ENCODE assay signal across 8 cellular contexts in the genomic region with DNA sequence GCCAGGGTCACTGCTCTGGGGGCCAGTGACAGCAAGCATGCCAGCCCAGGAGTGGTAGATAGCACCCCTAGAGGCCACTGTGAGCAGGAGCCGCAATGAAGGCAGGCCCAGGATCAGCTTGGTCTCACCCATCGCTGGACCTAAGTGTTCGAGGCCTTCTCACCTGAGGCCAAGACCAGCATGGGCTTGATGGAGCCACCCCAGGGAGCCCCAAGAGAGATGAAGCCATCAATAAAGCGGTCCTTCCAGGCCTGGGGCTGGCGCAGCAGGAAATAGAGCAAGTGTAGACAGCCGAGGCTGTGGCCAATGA. TPM values are rescaled to one million over a fixed set of nuclear protein-coding genes. Genes with fewer than 3 reads are reported as not detected.
DNase-seq lines count a peak whose midpoint lies in the region; ATAC-seq and TF ChIP-seq lines count a peak whose summit lies in the region.

No MANE protein-coding gene starts in this region.

- TF ChIP-seq CTCF in upper lobe of right lung (IDR thresholded peaks at IDR 0.05), result peak; percentile 61

- no peak overlapping the region for H3K4me3 ChIP-seq in upper lobe of right lung

- peaks cover 53% of the 10 kb centered on the region for H3K36me3 ChIP-seq in upper lobe of right lung

- H3K27ac ChIP-seq in upper lobe of right lung, result no peak overlapping the region

- DNase-seq in AML-193 (lab: John Stamatoyannopoulos, UW) (peak; percentile 27 to 48), RPMI7951 (ENCODE audit: low read depth) (peak; percentile 31), T47D (ENCODE audit: low read depth in 1 of 2, low spot score in 1 of 2) (peak; percentile 58 to 62), left lobe of liver (ENCODE audit: low spot score) (no peak), upper lobe of right lung (no peak), occipital lobe (lab: John Stamatoyannopoulos, UW) (no peak)

- H3K9me3 ChIP-seq in upper lobe of right lung, result no peaks in the 10 kb centered on the region

- in situ Hi-C loops in T47D (cut with HindIII; ENCODE audit: low pct_unique_long_range_greater_than_20kb, low sequenced_read_pairs), result no loop called here

- peaks cover 16% of the 10 kb centered on the region for H3K4me1 ChIP-seq in upper lobe of right lung

- peak; percentile 57 for ATAC-seq in GM18909 (IDR thresholded peaks at IDR 0.05; ENCODE audit: poor library complexity, unreplicated experiment)
- peak; percentile 18 for ATAC-seq in left lobe of liver
- peak; percentile 58 for ATAC-seq in upper lobe of right lung
- ATAC-seq in GM19397 (IDR thresholded peaks at IDR 0.05; ENCODE audit: unreplicated experiment), result no peak

- intact Hi-C loops in upper lobe of right lung (cut with DNase I), result no loop called here

- H3K27me3 ChIP-seq in upper lobe of right lung, result no peaks in the 10 kb centered on the region

RNA-seq across cellular contexts. Expression of gene LCAT, which starts 1.8 kb away (rescaled TPM):
- 3.1 and 6.0 TPM in 2 replicates for total RNA-seq in RPMI7951 (2014; rRNA removed; shearing (Covaris generic))
- total RNA-seq in left lobe of liver (172 TPM), upper lobe of right lung (40.2 TPM), occipital lobe (0.47 TPM)

RNA-seq across cellular contexts. Expression of gene PSMB10, which starts 5.5 kb away (rescaled TPM):
- 75.7 and 107 TPM in 2 replicates for total RNA-seq in RPMI7951 (2014; rRNA removed; shearing (Covaris generic))
- 21.7 TPM for total RNA-seq in left lobe of liver
- 71.6 TPM for total RNA-seq in upper lobe of right lung
- 13.3 TPM for total RNA-seq in occipital lobe

RNA-seq across cellular contexts. Expression of gene CTRL, which starts 10.5 kb away (rescaled TPM):
- 0.24 and 0.98 TPM in 2 replicates for total RNA-seq in RPMI7951 (2014; rRNA removed; shearing (Covaris generic))
- total RNA-seq in left lobe of liver, result 0.73 TPM
- total RNA-seq in upper lobe of right lung, result 0.96 TPM
- 1.4 TPM for total RNA-seq in occipital lobe

RNA-seq across cellular contexts. Expression of gene SLC12A4, which starts 26.3 kb away (rescaled TPM):
- total RNA-seq in RPMI7951 (2014; rRNA removed; shearing (Covaris generic)), result 23.6 and 37.0 TPM in 2 replicates
- total RNA-seq in left lobe of liver (20.1 TPM), upper lobe of right lung (102 TPM), occipital lobe (8.0 TPM)

RNA-seq across cellular contexts. Expression of gene DPEP3, which starts 38.1 kb away (rescaled TPM):
- not detected in 2 replicates for total RNA-seq in RPMI7951 (2014; rRNA removed; shearing (Covaris generic))
- total RNA-seq in left lobe of liver, result not detected
- not detected for total RNA-seq in upper lobe of right lung
- total RNA-seq in occipital lobe, result not detected

Comparison
In these comparisons a context has a peak if more than half of its experiments do, and no peak if none do; other contexts are left out.
1. DNase-seq: peak in AML-193 (2 of 2), RPMI7951 (single experiment) and T47D (2 of 2); none in left lobe of liver (single experiment), upper lobe of right lung (single experiment) and occipital lobe (single experiment).